Comparison of ENCODE assay signal across 8 cellular contexts in genomic region chrY:6990221-6990620, GRCh38.
"Had no signal": no experiment of that assay in that cellular context is flagged by ENCODE, and none has a peak within 500 bp of the region (broad histone marks: within the 10 kb centered on the region; RNA-seq: fewer than 3 reads in every experiment).

No MANE protein-coding gene starts in this region.

- H3K9ac ChIP-seq: GM23248 had no signal

- ATAC-seq: HCT116, HepG2 had no signal

- H3K9me3 ChIP-seq: HAP-1 had no signal

- DNase-seq: GM23248, GOT3, H7, HFFc6 had no signal

- H3K27ac ChIP-seq: GM23248, HL-60 had no signal

- H3K36me3 ChIP-seq: HAP-1 had no signal

- H3K4me1 ChIP-seq: HAP-1 had no signal

- H2AFZ ChIP-seq: GM23248 had no signal

- H3K4me3 ChIP-seq: GM23248, HAP-1 had no signal
